8 cellular contexts compared by ENCODE assay signal in the genomic region with DNA sequence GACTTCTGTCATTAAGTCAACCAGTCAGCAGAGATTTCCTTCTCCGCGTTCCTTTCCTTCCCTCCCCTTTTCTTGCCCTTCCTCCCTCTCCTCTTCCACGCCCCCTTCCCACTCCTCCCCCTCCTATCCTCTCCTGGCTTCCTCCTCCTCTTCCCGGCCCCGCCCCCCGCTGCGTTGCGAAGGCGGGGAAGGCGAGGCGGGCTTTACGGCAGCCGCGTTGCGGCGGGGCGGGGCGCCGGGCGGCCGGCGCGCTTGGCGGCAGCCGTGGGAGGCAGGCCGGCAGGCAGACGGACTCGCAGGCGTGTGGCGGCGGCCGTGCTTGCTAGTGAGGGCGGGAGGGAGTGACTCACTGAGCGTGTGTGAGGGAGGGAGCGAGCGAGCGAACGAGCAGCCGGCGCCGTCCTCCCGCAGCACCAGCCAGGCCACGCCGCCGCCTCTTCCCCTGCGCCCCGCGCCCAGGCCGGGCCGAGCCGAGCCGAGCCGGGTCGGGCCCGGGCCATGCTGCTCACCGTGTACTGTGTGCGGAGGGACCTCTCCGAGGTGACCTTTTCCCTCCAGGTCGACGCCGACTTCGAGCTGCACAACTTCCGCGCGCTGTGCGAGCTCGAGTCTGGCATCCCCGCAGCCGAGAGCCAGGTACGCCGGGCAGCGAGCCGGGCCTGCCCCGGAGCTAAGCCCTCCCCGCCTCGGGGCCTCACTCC. TPM values are rescaled to one million over a fixed set of nuclear protein-coding genes. Genes with fewer than 3 reads are reported as not detected.
A peak's percentile ranks its signal among the peaks of the same experiment; 100 is the strongest.
DNase-seq lines count a peak whose midpoint lies in the region; ATAC-seq, FAIRE-seq and TF ChIP-seq lines count a peak whose summit lies in the region.

A gene (plus strand): TSS at position 286 of the 701 bp plus-strand sequence. CDS start 213 bp downstream, at position 499.

- peak; percentile 16 for TF ChIP-seq POLR2A in breast epithelium (IDR thresholded peaks at IDR 0.05)

- H3K27me3 ChIP-seq in WERI-Rb-1 (ENCODE audit: insufficient read depth, low read depth, severe bottlenecking) (no peaks in the 10 kb centered on the region), breast epithelium (no peaks in the 10 kb centered on the region), iPS-20b (ENCODE audit: insufficient read depth, low read length) (no peaks in the 10 kb centered on the region)

- peak; percentile 84 for FAIRE-seq in A204.1 (lab: Jason Lieb, UNC)

- ATAC-seq in GM18868 (IDR thresholded peaks at IDR 0.05; ENCODE audit: unreplicated experiment) (peak; percentile 82), HG03108 (IDR thresholded peaks at IDR 0.05; ENCODE audit: unreplicated experiment) (peak; percentile 60)

- peaks cover 3 to 4% of the 10 kb centered on the region in 2 donors for H3K4me1 ChIP-seq in breast epithelium
- peaks cover 10% of the 10 kb centered on the region for H3K4me1 ChIP-seq in iPS-20b (ENCODE audit: insufficient read depth, low read length)

- H3K36me3 ChIP-seq in WERI-Rb-1: peaks cover 6% of the 10 kb centered on the region
- H3K36me3 ChIP-seq in breast epithelium: no peaks in the 10 kb centered on the region
- H3K36me3 ChIP-seq in iPS-20b (ENCODE audit: insufficient read depth, low read depth, low read length): peaks cover 6% of the 10 kb centered on the region; the same call in 1 of the 2 replicates

- H3K9me3 ChIP-seq in WERI-Rb-1 (ENCODE audit: severe bottlenecking): no peaks in the 10 kb centered on the region
- H3K9me3 ChIP-seq in breast epithelium: no peaks in the 10 kb centered on the region
- no peaks in the 10 kb centered on the region for H3K9me3 ChIP-seq in iPS-20b (ENCODE audit: insufficient read depth, low read depth, low read length)

- intact Hi-C loops in breast epithelium (cut with DNase I; ENCODE audit: low total_unique reads): no loop called here

- peak; percentile 90 for DNase-seq in NCI-H2196 treated with DMSO at 0.1 percent for 48 hours (lab: John Stamatoyannopoulos, UW; ENCODE audit: unreplicated experiment)
- peak; percentile 98 for DNase-seq in WERI-Rb-1
- DNase-seq in breast epithelium (ENCODE audit: low spot score in 2 of 2): peak; percentile 94 to 98

- peak within 1 kb of the TSS; percentile 90 for H3K27ac ChIP-seq in WERI-Rb-1
- H3K27ac ChIP-seq in breast epithelium: peak within 1 kb of the TSS; percentile 97
- peak within 1 kb of the TSS; percentile 34 for H3K27ac ChIP-seq in iPS-20b (ENCODE audit: low read length)
- peak within 1 kb of the TSS; percentile 90 to 100 (median 97) for H3K27ac ChIP-seq in skin epidermis

- TF ChIP-seq CTCF in WERI-Rb-1 (IDR thresholded peaks at IDR 0.05; ENCODE audit: low read depth, low read length): no peak
- no peak for TF ChIP-seq CTCF in breast epithelium (IDR thresholded peaks at IDR 0.05)

- peak within 1 kb of the TSS; percentile 92 for H3K9ac ChIP-seq in iPS-20b (ENCODE audit: low read depth, low read length)

- H3K4me3 ChIP-seq in WERI-Rb-1 (ENCODE audit: low read depth, low read length) (peak within 1 kb of the TSS; percentile 91), breast epithelium (peak within 1 kb of the TSS; percentile 86 to 98 (median 91)), iPS-20b (ENCODE audit: low read length) (peak within 1 kb of the TSS; percentile 91), skin epidermis (peak within 1 kb of the TSS; percentile 58 to 95 (median 82))

RNA-seq across cellular contexts. Expression of the gene that starts here (rescaled TPM):
- total RNA-seq in breast epithelium: 10 to 100 TPM; 69.2 to 77.4 (median 71.0) TPM

Comparison
In these comparisons a context has a peak if more than half of its experiments do, and no peak if none do; other contexts are left out.
1. Peak in every context shown above with its lines: DNase-seq, ATAC-seq, H3K4me3 ChIP-seq and H3K27ac ChIP-seq.
2. H3K27ac ChIP-seq: peak in every context shown above with its lines; median percentile 97 in breast epithelium; 97 in skin epidermis; 90 in WERI-Rb-1; 34 in iPS-20b.